ENCODE assay signal across 2 cellular contexts in genomic region chr7:158048569-158048968, GRCh38.
A peak's percentile ranks its signal among the peaks of the same experiment; 100 is the strongest.
TF ChIP-seq lines count a peak whose summit lies in the region.

No MANE protein-coding gene starts in this region.

TF ChIP-seq in HepG2, 621 proteins besides CTCF, POLR2A, EP300 and RAD21 (continued from another document):
- peak; percentile 69 for TF ChIP-seq TRIM22 (IDR thresholded peaks at IDR 0.05)
- TF ChIP-seq RBFOX2 (IDR thresholded peaks at IDR 0.05; ENCODE audit: low read depth, low read length), result no peak
- TF ChIP-seq ZKSCAN5 (CRISPR knock-in tag; IDR thresholded peaks at IDR 0.05), result no peak
- TF ChIP-seq ZNF282 (IDR thresholded peaks at IDR 0.05; ENCODE audit: partially characterized antibody), result peak; percentile 8
- no peak for TF ChIP-seq TARDBP (CRISPR knock-in tag; IDR thresholded peaks at IDR 0.05)
- TF ChIP-seq MNT (IDR thresholded peaks at IDR 0.05), result no peak
- TF ChIP-seq CREB1 (IDR thresholded peaks at IDR 0.05), result peak; percentile 94
- no peak for TF ChIP-seq CREB1 (CRISPR knock-in tag; IDR thresholded peaks at IDR 0.05)
- TF ChIP-seq ZC3H4 (CRISPR knock-in tag; IDR thresholded peaks at IDR 0.05; ENCODE audit: borderline replicate concordance), result no peak
- TF ChIP-seq ZKSCAN8 (CRISPR knock-in tag; IDR thresholded peaks at IDR 0.05; ENCODE audit: borderline replicate concordance), result no peak
- TF ChIP-seq IKZF1 (IDR thresholded peaks at IDR 0.05), result no peak
- TF ChIP-seq RARG (CRISPR knock-in tag; IDR thresholded peaks at IDR 0.05; ENCODE audit: low read depth), result no peak
- no peak for TF ChIP-seq HIVEP1 (CRISPR knock-in tag; IDR thresholded peaks at IDR 0.05)
- TF ChIP-seq SCMH1 (CRISPR knock-in tag; IDR thresholded peaks at IDR 0.05; ENCODE audit: borderline replicate concordance), result no peak
- TF ChIP-seq ZNF546 (CRISPR knock-in tag; conservative IDR thresholded peaks at IDR 0.05), result no peak
- TF ChIP-seq DR1 (CRISPR knock-in tag; IDR thresholded peaks at IDR 0.05), result no peak
- TF ChIP-seq ZNF768 (CRISPR knock-in tag; IDR thresholded peaks at IDR 0.05), result no peak
- TF ChIP-seq CBX1 (IDR thresholded peaks at IDR 0.05; ENCODE audit: low read depth), result no peak
- no peak for TF ChIP-seq TFE3 (CRISPR knock-in tag; IDR thresholded peaks at IDR 0.05)
- TF ChIP-seq NR2C2 (CRISPR knock-in tag; IDR thresholded peaks at IDR 0.05; ENCODE audit: borderline replicate concordance), result no peak
- TF ChIP-seq LCORL (IDR thresholded peaks at IDR 0.05), result 0 out of 2 replicates have a peak, but pooled peaks have one; percentile 12
- no peak for TF ChIP-seq LCORL (CRISPR knock-in tag; IDR thresholded peaks at IDR 0.05)
- no peak for TF ChIP-seq ZBTB33 (CRISPR knock-in tag; IDR thresholded peaks at IDR 0.05)
- no peak for TF ChIP-seq FUBP1 (CRISPR knock-in tag; IDR thresholded peaks at IDR 0.05; ENCODE audit: borderline replicate concordance)
- no peak for TF ChIP-seq ZNF772 (CRISPR knock-in tag; IDR thresholded peaks at IDR 0.05)

TF ChIP-seq in IMR-90, 13 proteins besides CTCF, POLR2A, EP300 and RAD21 (continued from another document):
- TF ChIP-seq CEBPB (IDR thresholded peaks at IDR 0.05; ENCODE audit: low read depth, low read length), result no peak
- no peak for TF ChIP-seq RFX5 (IDR thresholded peaks at IDR 0.05; ENCODE audit: low read depth, low read length)
- no peak for TF ChIP-seq USF2 (IDR thresholded peaks at IDR 0.05; ENCODE audit: low read depth, low read length)
- no peak for TF ChIP-seq MXI1 (IDR thresholded peaks at IDR 0.05; ENCODE audit: borderline replicate concordance, low read depth, low read length)
- no peak for TF ChIP-seq MAFK (IDR thresholded peaks at IDR 0.05; ENCODE audit: low read depth, low read length)
- TF ChIP-seq ELK1 (IDR thresholded peaks at IDR 0.05; ENCODE audit: borderline replicate concordance, low read depth, low read length), result no peak
- no peak for TF ChIP-seq BHLHE40 (IDR thresholded peaks at IDR 0.05; ENCODE audit: low read depth, low read length)
- no peak for TF ChIP-seq RCOR1 (IDR thresholded peaks at IDR 0.05; ENCODE audit: insufficient replicate concordance, low read length)
- no peak for TF ChIP-seq MAZ (IDR thresholded peaks at IDR 0.05; ENCODE audit: borderline replicate concordance, low read depth, low read length)
- no peak for TF ChIP-seq SMC3 (IDR thresholded peaks at IDR 0.05; ENCODE audit: low read depth, low read length)
- TF ChIP-seq FOS (IDR thresholded peaks at IDR 0.05; ENCODE audit: low read depth, low read length), result no peak
- no peak for TF ChIP-seq NFE2L2 (IDR thresholded peaks at IDR 0.05; ENCODE audit: low read depth, low read length)
